In the genomic region with DNA sequence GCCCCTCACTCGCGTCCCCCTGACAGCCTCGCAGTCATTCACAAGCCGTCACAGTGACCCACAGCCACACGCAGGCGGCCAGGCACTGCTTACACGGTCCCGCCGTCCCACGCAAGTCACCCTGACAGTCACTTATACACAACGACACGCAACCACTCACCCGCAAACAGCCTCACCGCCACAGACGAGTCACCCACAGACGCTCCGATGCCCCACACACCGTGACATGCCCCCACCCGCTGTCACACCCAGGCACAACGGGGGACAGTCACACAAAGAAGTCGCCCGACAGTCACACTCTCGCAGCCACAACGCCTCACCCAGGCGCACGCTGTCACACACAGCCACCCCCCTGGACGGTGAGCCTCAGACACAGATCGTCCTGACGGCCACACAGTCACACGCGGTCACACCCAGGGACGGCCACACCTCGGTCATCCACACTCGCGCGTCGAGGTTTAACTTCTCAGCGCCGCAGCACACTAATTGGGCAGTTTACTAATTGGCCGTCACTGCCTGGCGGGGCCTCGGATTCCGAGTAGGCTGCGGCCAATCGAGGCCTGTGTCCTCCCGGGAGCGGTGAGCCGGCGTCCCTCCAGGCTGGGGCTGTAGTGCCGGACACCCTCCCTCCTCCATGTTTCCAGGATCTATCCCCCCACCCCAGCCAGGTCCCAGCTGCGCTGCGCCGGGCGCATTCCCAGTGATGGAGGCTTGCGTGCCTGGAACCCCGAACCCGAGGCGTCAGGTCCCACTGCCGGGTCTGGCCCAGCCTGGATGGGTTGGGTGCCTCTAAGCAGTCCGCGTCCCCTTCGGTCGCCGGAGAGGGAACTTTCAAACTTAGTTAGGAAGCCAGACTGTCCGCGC, we compare ENCODE assay signal across 7 cellular contexts. TPM values are rescaled to one million over a fixed set of nuclear protein-coding genes. Genes with fewer than 3 reads are reported as not detected.
DNase-seq lines count a peak whose midpoint lies in the region; ATAC-seq and TF ChIP-seq lines count a peak whose summit lies in the region.

No MANE protein-coding gene starts in this region.

- H3K4me3 ChIP-seq in lower leg skin (ENCODE audit: low read depth, poor library complexity, severe bottlenecking) = peak overlapping the region; percentile 5

- peaks cover 14% of the 10 kb centered on the region for H3K36me3 Mint-ChIP-seq in T-helper 1 cell treated with Interleukin-12 subunit alpha and Interleukin-12 subunit beta and Interleukin-4 antibody, amounts not matched to agents 30 μg/mL and 1 μg/mL, for 36 hours (ENCODE audit: low read depth)
- peaks cover 9% of the 10 kb centered on the region for H3K36me3 Mint-ChIP-seq in stimulated activated naive CD8-positive, alpha-beta T cell treated with anti-CD3 and anti-CD28 coated beads, Interleukin-15, Interleukin-2, amounts not matched to agents 100 ng/mL and 50 ng/mL, for 24 hours (ENCODE audit: low read depth)

- peak overlapping the region; percentile 87 for H3K4me3 Mint-ChIP-seq in T-helper 1 cell treated with Interleukin-12 subunit alpha and Interleukin-12 subunit beta and Interleukin-4 antibody, amounts not matched to agents 30 μg/mL and 1 μg/mL, for 36 hours
- peak overlapping the region; percentile 84 for H3K4me3 Mint-ChIP-seq in stimulated activated naive CD8-positive, alpha-beta T cell treated with anti-CD3 and anti-CD28 coated beads, Interleukin-15, Interleukin-2, amounts not matched to agents 100 ng/mL and 50 ng/mL, for 24 hours

- peak; percentile 7 for ATAC-seq in GM21825 (IDR thresholded peaks at IDR 0.05; ENCODE audit: unreplicated experiment)

- H3K9me3 Mint-ChIP-seq in T-helper 1 cell treated with Interleukin-12 subunit alpha and Interleukin-12 subunit beta and Interleukin-4 antibody, amounts not matched to agents 30 μg/mL and 1 μg/mL, for 36 hours = peaks cover 21% of the 10 kb centered on the region
- peaks cover 12% of the 10 kb centered on the region for H3K9me3 Mint-ChIP-seq in stimulated activated naive CD8-positive, alpha-beta T cell treated with anti-CD3 and anti-CD28 coated beads, Interleukin-15, Interleukin-2, amounts not matched to agents 100 ng/mL and 50 ng/mL, for 24 hours

- peak; percentile 16 for DNase-seq in central memory CD4-positive, alpha-beta T cell
- no peak for DNase-seq in lower leg skin (ENCODE audit: low spot score in 2 of 2)
- no peak for DNase-seq in midbrain (lab: John Stamatoyannopoulos, UW)
- DNase-seq in DMS153 (lab: John Stamatoyannopoulos, UW) = no peak

- peak overlapping the region; percentile 80 for H3K27ac Mint-ChIP-seq in T-helper 1 cell treated with Interleukin-12 subunit alpha and Interleukin-12 subunit beta and Interleukin-4 antibody, amounts not matched to agents 30 μg/mL and 1 μg/mL, for 36 hours
- H3K27ac Mint-ChIP-seq in stimulated activated naive CD8-positive, alpha-beta T cell treated with anti-CD3 and anti-CD28 coated beads, Interleukin-15, Interleukin-2, amounts not matched to agents 100 ng/mL and 50 ng/mL, for 24 hours = peak overlapping the region; percentile 81

- H3K4me1 Mint-ChIP-seq in T-helper 1 cell treated with Interleukin-12 subunit alpha and Interleukin-12 subunit beta and Interleukin-4 antibody, amounts not matched to agents 30 μg/mL and 1 μg/mL, for 36 hours (ENCODE audit: low read depth) = peaks cover 39% of the 10 kb centered on the region
- H3K4me1 Mint-ChIP-seq in stimulated activated naive CD8-positive, alpha-beta T cell treated with anti-CD3 and anti-CD28 coated beads, Interleukin-15, Interleukin-2, amounts not matched to agents 100 ng/mL and 50 ng/mL, for 24 hours (ENCODE audit: low read depth) = peaks cover 37% of the 10 kb centered on the region

- 3 to 4% methylated on average over 42 to 48 of the region's 66 CpGs for whole genome bisulfite sequencing in lower leg skin, 2 donors

- peaks cover 49% of the 10 kb centered on the region for H3K27me3 Mint-ChIP-seq in T-helper 1 cell treated with Interleukin-12 subunit alpha and Interleukin-12 subunit beta and Interleukin-4 antibody, amounts not matched to agents 30 μg/mL and 1 μg/mL, for 36 hours (ENCODE audit: low read depth)
- H3K27me3 Mint-ChIP-seq in stimulated activated naive CD8-positive, alpha-beta T cell treated with anti-CD3 and anti-CD28 coated beads, Interleukin-15, Interleukin-2, amounts not matched to agents 100 ng/mL and 50 ng/mL, for 24 hours = peaks cover 73% of the 10 kb centered on the region

- intact Hi-C loops in lower leg skin (cut with DNase I; ENCODE audit: low total_unique reads) = no loop called here

- no peak for TF ChIP-seq CTCF in lower leg skin (IDR thresholded peaks at IDR 0.05)

- TF ChIP-seq POLR2A in lower leg skin (IDR thresholded peaks at IDR 0.05) = no peak

RNA-seq across cellular contexts. Expression of a gene that starts 0.8 kb away (rescaled TPM):
- total RNA-seq in lower leg skin = 1 to 10 TPM; 1.8 to 5.2 (median 1.9) TPM
